Comparison of ENCODE assay signal across 1 cellular context in the genomic region with DNA sequence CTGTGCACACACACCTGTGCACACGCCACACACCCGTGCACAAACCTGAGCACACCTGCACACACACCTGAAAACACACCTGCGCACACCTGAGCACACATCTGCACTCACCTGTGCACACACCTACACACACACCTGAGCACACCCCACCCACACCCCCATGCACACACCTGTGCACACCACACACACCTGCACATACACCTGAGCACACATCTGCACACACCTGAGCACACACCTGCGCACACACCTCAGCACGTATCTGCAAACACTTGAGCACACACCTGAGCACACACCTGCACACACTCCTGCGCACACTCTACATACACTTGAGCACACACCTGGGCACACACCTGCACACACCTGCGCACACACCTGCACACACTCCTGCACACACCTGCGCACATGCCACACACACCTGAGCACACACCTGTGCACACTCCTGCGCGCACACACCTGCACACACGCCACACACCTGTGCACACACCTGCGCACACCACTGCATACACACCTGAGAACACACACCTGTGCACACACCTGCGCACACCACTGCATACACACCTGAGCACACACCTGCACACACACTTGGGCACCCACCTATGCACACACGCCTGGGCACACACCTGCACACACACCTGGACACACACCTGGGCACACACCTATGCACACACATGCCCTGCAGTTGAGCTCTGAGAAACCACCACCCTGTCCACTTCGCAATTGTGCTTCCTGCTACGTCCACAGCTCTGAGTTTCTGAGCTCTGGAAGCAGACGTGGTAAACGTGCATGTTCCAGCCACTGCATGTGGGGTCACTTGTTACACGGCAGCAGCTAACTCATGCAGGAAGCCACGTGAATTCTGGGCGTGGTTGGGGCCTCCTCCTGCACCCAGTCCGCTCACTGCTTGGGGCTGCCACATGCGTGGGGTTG.
TF ChIP-seq lines count a peak whose summit lies in the region.

No MANE protein-coding gene starts in this region.

TF ChIP-seq in HepG2, 621 proteins besides CTCF, POLR2A, EP300 and RAD21 (continued from another document and continues in another):
- TF ChIP-seq, protein P1, sequence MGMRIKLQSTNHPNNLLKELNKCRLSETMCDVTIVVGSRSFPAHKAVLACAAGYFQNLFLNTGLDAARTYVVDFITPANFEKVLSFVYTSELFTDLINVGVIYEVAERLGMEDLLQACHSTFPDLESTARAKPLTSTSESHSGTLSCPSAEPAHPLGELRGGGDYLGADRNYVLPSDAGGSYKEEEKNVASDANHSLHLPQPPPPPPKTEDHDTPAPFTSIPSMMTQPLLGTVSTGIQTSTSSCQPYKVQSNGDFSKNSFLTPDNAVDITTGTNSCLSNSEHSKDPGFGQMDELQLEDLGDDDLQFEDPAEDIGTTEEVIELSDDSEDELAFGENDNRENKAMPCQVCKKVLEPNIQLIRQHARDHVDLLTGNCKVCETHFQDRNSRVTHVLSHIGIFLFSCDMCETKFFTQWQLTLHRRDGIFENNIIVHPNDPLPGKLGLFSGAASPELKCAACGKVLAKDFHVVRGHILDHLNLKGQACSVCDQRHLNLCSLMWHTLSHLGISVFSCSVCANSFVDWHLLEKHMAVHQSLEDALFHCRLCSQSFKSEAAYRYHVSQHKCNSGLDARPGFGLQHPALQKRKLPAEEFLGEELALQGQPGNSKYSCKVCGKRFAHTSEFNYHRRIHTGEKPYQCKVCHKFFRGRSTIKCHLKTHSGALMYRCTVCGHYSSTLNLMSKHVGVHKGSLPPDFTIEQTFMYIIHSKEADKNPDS (CRISPR knock-in tag; IDR thresholded peaks at IDR 0.05), result 0 out of 2 replicates have a peak, but pooled peaks have one; percentile 17
- TF ChIP-seq JUNB (CRISPR knock-in tag; IDR thresholded peaks at IDR 0.05; ENCODE audit: borderline replicate concordance) (0 out of 2 replicates have a peak, but pooled peaks have one; percentile 8), ZNF343 (CRISPR knock-in tag; IDR thresholded peaks at IDR 0.05) (no peak), GZF1 (CRISPR knock-in tag; IDR thresholded peaks at IDR 0.05) (no peak), PHF5A (CRISPR knock-in tag; IDR thresholded peaks at IDR 0.05; ENCODE audit: low read depth, unreplicated experiment) (no peak), BHLHE40 (IDR thresholded peaks at IDR 0.05; ENCODE audit: low read length) (0 out of 2 replicates have a peak, but pooled peaks have one; percentile 41), MEF2D (CRISPR knock-in tag; IDR thresholded peaks at IDR 0.05) (no peak), SNAI1 (CRISPR knock-in tag; IDR thresholded peaks at IDR 0.05; ENCODE audit: borderline replicate concordance) (no peak), ZNF326 (CRISPR knock-in tag; IDR thresholded peaks at IDR 0.05; ENCODE audit: borderline replicate concordance) (no peak), CHD2 (IDR thresholded peaks at IDR 0.05; ENCODE audit: low read depth, low read length) (no peak), ZNF773 (CRISPR knock-in tag; IDR thresholded peaks at IDR 0.05; ENCODE audit: borderline replicate concordance) (no peak), ZNF776 (CRISPR knock-in tag; IDR thresholded peaks at IDR 0.05) (no peak; the same call in 1 of the 2 replicates), MXI1 (IDR thresholded peaks at IDR 0.05; ENCODE audit: borderline replicate concordance, low read depth, low read length) (no peak), AGO2 (optimal IDR thresholded peaks at IDR 0.05; ENCODE audit: low read depth, low read length) (peak; percentile 32), ZNF780A (CRISPR knock-in tag; IDR thresholded peaks at IDR 0.05) (0 out of 2 replicates have a peak, but pooled peaks have one; percentile 15), EEA1 (CRISPR knock-in tag; IDR thresholded peaks at IDR 0.05; ENCODE audit: borderline replicate concordance) (peak; percentile 75), ZNF777 (CRISPR knock-in tag; IDR thresholded peaks at IDR 0.05) (no peak), KDM1A (CRISPR knock-in tag; IDR thresholded peaks at IDR 0.05) (peak; percentile 97), ZNF543 (CRISPR knock-in tag; IDR thresholded peaks at IDR 0.05) (no peak), HNRNPH1 (optimal IDR thresholded peaks at IDR 0.05; ENCODE audit: low read depth, low read length) (no peak), NKX3-1 (CRISPR knock-in tag; IDR thresholded peaks at IDR 0.05) (no peak), ATAD3A (CRISPR knock-in tag; IDR thresholded peaks at IDR 0.05) (no peak), ZNF12 (CRISPR knock-in tag; IDR thresholded peaks at IDR 0.05) (peak; percentile 80; the same call in 1 of the 2 replicates), ZNF296 (CRISPR knock-in tag; conservative IDR thresholded peaks at IDR 0.05) (0 out of 2 replicates have a peak, but pooled peaks have one; percentile 55), ADNP (CRISPR knock-in tag; IDR thresholded peaks at IDR 0.05) (peak; percentile 92; the same call in 1 of the 2 replicates)
- TF ChIP-seq, protein P2, sequence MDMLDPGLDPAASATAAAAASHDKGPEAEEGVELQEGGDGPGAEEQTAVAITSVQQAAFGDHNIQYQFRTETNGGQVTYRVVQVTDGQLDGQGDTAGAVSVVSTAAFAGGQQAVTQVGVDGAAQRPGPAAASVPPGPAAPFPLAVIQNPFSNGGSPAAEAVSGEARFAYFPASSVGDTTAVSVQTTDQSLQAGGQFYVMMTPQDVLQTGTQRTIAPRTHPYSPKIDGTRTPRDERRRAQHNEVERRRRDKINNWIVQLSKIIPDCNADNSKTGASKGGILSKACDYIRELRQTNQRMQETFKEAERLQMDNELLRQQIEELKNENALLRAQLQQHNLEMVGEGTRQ (IDR thresholded peaks at IDR 0.05; ENCODE audit: low read depth, low read length), result no peak
- TF ChIP-seq, protein P2 (CRISPR knock-in tag; IDR thresholded peaks at IDR 0.05; ENCODE audit: borderline replicate concordance), result no peak
- TF ChIP-seq, protein P3, sequence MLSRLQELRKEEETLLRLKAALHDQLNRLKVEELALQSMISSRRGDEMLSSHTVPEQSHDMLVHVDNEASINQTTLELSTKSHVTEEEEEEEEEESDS (CRISPR knock-in tag; IDR thresholded peaks at IDR 0.05; ENCODE audit: borderline replicate concordance), result no peak
- TF ChIP-seq, protein P4, sequence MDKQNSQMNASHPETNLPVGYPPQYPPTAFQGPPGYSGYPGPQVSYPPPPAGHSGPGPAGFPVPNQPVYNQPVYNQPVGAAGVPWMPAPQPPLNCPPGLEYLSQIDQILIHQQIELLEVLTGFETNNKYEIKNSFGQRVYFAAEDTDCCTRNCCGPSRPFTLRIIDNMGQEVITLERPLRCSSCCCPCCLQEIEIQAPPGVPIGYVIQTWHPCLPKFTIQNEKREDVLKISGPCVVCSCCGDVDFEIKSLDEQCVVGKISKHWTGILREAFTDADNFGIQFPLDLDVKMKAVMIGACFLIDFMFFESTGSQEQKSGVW (CRISPR knock-in tag; IDR thresholded peaks at IDR 0.05; ENCODE audit: borderline replicate concordance), result no peak
- TF ChIP-seq, protein P5, sequence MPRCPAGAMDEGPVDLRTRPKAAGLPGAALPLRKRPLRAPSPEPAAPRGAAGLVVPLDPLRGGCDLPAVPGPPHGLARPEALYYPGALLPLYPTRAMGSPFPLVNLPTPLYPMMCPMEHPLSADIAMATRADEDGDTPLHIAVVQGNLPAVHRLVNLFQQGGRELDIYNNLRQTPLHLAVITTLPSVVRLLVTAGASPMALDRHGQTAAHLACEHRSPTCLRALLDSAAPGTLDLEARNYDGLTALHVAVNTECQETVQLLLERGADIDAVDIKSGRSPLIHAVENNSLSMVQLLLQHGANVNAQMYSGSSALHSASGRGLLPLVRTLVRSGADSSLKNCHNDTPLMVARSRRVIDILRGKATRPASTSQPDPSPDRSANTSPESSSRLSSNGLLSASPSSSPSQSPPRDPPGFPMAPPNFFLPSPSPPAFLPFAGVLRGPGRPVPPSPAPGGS (CRISPR knock-in tag; IDR thresholded peaks at IDR 0.05), result no peak
- TF ChIP-seq, protein P6, sequence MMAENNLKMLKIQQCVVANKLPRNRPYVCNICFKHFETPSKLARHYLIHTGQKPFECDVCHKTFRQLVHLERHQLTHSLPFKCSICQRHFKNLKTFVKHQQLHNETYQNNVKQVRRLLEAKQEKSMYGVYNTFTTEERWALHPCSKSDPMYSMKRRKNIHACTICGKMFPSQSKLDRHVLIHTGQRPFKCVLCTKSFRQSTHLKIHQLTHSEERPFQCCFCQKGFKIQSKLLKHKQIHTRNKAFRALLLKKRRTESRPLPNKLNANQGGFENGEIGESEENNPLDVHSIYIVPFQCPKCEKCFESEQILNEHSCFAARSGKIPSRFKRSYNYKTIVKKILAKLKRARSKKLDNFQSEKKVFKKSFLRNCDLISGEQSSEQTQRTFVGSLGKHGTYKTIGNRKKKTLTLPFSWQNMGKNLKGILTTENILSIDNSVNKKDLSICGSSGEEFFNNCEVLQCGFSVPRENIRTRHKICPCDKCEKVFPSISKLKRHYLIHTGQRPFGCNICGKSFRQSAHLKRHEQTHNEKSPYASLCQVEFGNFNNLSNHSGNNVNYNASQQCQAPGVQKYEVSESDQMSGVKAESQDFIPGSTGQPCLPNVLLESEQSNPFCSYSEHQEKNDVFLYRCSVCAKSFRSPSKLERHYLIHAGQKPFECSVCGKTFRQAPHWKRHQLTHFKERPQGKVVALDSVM (CRISPR knock-in tag; IDR thresholded peaks at IDR 0.05), result no peak
- TF ChIP-seq, protein P7, sequence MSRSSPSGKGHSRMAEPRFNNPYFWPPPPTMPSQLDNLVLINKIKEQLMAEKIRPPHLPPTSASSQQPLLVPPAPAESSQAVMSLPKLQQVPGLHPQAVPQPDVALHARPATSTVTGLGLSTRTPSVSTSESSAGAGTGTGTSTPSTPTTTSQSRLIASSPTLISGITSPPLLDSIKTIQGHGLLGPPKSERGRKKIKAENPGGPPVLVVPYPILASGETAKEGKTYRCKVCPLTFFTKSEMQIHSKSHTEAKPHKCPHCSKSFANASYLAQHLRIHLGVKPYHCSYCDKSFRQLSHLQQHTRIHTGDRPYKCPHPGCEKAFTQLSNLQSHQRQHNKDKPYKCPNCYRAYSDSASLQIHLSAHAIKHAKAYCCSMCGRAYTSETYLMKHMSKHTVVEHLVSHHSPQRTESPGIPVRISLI (CRISPR knock-in tag; IDR thresholded peaks at IDR 0.05; ENCODE audit: borderline replicate concordance), result no peak; the same call in 1 of the 2 replicates
- TF ChIP-seq, protein P8, sequence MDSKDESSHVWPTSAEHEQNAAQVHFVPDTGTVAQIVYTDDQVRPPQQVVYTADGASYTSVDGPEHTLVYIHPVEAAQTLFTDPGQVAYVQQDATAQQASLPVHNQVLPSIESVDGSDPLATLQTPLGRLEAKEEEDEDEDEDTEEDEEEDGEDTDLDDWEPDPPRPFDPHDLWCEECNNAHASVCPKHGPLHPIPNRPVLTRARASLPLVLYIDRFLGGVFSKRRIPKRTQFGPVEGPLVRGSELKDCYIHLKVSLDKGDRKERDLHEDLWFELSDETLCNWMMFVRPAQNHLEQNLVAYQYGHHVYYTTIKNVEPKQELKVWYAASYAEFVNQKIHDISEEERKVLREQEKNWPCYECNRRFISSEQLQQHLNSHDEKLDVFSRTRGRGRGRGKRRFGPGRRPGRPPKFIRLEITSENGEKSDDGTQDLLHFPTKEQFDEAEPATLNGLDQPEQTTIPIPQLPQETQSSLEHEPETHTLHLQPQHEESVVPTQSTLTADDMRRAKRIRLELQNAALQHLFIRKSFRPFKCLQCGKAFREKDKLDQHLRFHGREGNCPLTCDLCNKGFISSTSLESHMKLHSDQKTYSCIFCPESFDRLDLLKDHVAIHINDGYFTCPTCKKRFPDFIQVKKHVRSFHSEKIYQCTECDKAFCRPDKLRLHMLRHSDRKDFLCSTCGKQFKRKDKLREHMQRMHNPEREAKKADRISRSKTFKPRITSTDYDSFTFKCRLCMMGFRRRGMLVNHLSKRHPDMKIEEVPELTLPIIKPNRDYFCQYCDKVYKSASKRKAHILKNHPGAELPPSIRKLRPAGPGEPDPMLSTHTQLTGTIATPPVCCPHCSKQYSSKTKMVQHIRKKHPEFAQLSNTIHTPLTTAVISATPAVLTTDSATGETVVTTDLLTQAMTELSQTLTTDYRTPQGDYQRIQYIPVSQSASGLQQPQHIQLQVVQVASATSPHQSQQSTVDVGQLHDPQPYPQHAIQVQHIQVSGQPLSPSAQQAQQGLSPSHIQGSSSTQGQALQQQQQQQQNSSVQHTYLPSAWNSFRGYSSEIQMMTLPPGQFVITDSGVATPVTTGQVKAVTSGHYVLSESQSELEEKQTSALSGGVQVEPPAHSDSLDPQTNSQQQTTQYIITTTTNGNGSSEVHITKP (CRISPR knock-in tag; IDR thresholded peaks at IDR 0.05; ENCODE audit: low read depth), result no peak
- TF ChIP-seq, protein P9, sequence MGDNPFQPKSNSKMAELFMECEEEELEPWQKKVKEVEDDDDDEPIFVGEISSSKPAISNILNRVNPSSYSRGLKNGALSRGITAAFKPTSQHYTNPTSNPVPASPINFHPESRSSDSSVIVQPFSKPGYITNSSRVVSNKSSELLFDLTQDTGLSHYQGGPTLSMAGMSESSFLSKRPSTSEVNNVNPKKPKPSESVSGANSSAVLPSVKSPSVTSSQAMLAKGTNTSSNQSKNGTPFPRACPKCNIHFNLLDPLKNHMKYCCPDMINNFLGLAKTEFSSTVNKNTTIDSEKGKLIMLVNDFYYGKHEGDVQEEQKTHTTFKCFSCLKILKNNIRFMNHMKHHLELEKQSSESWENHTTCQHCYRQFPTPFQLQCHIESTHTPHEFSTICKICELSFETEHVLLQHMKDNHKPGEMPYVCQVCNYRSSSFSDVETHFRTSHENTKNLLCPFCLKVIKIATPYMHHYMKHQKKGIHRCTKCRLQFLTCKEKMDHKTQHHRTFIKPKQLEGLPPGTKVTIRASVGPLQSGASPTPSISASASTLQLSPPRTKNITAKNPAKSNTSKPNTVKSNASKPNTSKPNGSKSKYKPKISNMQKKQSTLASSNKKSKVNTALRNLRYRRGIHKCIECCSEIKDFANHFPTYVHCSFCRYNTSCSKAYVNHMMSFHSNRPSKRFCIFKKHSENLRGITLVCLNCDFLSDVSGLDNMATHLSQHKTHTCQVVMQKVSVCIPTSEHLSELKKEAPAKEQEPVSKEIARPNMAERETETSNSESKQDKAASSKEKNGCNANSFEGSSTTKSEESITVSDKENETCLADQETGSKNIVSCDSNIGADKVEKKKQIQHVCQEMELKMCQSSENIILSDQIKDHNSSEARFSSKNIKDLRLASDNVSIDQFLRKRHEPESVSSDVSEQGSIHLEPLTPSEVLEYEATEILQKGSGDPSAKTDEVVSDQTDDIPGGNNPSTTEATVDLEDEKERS (CRISPR knock-in tag; IDR thresholded peaks at IDR 0.05), result peak; percentile 94; the same call in 1 of the 2 replicates
- TF ChIP-seq, protein P10, sequence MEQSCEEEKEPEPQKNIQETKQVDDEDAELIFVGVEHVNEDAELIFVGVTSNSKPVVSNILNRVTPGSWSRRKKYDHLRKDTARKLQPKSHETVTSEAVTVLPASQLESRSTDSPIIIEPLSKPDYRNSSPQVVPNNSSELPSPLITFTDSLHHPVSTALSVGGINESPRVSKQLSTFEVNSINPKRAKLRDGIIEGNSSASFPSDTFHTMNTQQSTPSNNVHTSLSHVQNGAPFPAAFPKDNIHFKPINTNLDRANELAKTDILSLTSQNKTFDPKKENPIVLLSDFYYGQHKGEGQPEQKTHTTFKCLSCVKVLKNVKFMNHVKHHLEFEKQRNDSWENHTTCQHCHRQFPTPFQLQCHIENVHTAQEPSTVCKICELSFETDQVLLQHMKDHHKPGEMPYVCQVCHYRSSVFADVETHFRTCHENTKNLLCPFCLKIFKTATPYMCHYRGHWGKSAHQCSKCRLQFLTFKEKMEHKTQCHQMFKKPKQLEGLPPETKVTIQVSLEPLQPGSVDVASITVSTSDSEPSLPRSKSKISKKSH (CRISPR knock-in tag; IDR thresholded peaks at IDR 0.05; ENCODE audit: borderline replicate concordance), result peak; percentile 71; the same call in 1 of the 2 replicates
